ENCODE assay signal across 8 cellular contexts in genomic region chr3:47803478-47804025, GRCh38.
DNase-seq lines count a peak whose midpoint lies in the region; ATAC-seq and TF ChIP-seq lines count a peak whose summit lies in the region.

No MANE protein-coding gene starts in this region.

- peak overlapping the region; percentile 98 to 100 (median 100) for H3K27ac Mint-ChIP-seq in nephron

- no peaks in the 10 kb centered on the region for H3K9me3 ChIP-seq in ES-I3 (ENCODE audit: control insufficient read depth, insufficient read depth, low read length)

- no peaks in the 10 kb centered on the region for H3K36me3 ChIP-seq in ES-I3 (ENCODE audit: insufficient read depth, low read length)

- peak overlapping the region; percentile 92 for H3K4me3 ChIP-seq in NB4 (ENCODE audit: low read depth, low read length)

- H3K9ac ChIP-seq in ES-I3 (ENCODE audit: low read depth, low read length): peak overlapping the region; percentile 88

- peaks cover 12% of the 10 kb centered on the region for H3K36me3 Mint-ChIP-seq in nephron (ENCODE audit: low read depth)

- H3K27me3 Mint-ChIP-seq in nephron (ENCODE audit: low read depth): peaks cover 3% of the 10 kb centered on the region

- no peak for TF ChIP-seq CTCF in NB4 (IDR thresholded peaks at IDR 0.05; ENCODE audit: low read depth, low read length)
- no peak for TF ChIP-seq CTCF in nephron (IDR thresholded peaks at IDR 0.05; ENCODE audit: unreplicated experiment in 3 of 3)

- H3K4me1 Mint-ChIP-seq in nephron: peaks cover 22% of the 10 kb centered on the region

- peak; percentile 90 for DNase-seq in NB4 (ENCODE audit: low read depth)
- no peak for DNase-seq in pons (ENCODE audit: low spot score)
- no peak for DNase-seq in activated CD8-positive, alpha-beta memory T cell treated with anti-CD3 and anti-CD28 coated beads, Interleukin-2, amount 50 U/mL, for 48 hours
- DNase-seq in iPS-NIHi7 (ENCODE audit: extremely low spot score): no peak

- peak overlapping the region; percentile 94 for H3K27ac ChIP-seq in cingulate gyrus (ENCODE audit: low read depth, low read length)

- H3K4me3 Mint-ChIP-seq in nephron: peak overlapping the region; percentile 99

- no peaks in the 10 kb centered on the region for H3K4me1 ChIP-seq in ES-I3 (ENCODE audit: insufficient read depth, low read length)

- H3K9me3 Mint-ChIP-seq in nephron: no peaks in the 10 kb centered on the region

- no peak for TF ChIP-seq POLR2A in NB4 (IDR thresholded peaks at IDR 0.05; ENCODE audit: extremely low read depth, insufficient read length)

- no peak for ATAC-seq in GM21367 (IDR thresholded peaks at IDR 0.05; ENCODE audit: unreplicated experiment)
